Comparison of ENCODE assay signal across 8 cellular contexts in the genomic region with DNA sequence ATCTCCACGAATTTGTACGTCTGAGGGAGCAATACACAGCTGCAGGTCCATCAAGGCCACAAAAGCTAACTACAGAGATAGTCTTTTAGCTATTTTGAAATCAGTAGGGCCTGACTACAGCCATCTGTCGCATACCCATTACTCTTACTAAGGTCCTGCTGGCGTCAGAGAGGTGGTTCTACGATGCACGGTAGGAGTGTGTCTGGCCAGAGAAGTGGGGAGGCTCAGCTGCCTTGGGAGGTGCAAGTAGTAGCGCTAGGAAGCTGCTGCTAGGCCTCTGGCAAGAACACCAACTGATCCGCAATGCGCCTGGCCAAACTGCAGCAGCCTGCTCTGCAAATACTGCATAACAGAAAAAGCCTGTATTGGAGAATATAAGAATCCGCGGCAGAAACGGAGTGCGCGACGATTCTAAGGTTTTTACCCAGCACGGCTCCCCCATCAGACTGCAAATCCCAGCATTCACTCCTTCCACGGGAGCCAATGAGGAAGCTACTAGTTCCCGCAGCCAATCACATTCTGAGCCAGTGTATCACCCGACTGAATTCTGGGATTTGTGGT. TPM values are rescaled to one million over a fixed set of nuclear protein-coding genes. Genes with fewer than 3 reads are reported as not detected.
DNase-seq lines count a peak whose midpoint lies in the region; ATAC-seq and FAIRE-seq lines count a peak whose summit lies in the region.

No MANE protein-coding gene starts in this region.

- peak overlapping the region; percentile 92 for H3K4me3 Mint-ChIP-seq in activated T-helper 1 cell treated with anti-CD3 and anti-CD28 coated beads, Interleukin-12 subunit alpha, Interleukin-12 subunit beta, Interleukin-2, Interleukin-4 antibody, amounts not matched to agents 30 ng/mL and 10 ng/mL and 1 ng/mL, durations not matched to agents 14 hours and 24 hours and 36 hours
- peak overlapping the region; percentile 85 for H3K4me3 Mint-ChIP-seq in natural killer cell treated with Interleukin-12 subunit alpha and Interleukin-12 subunit beta and Interleukin-15 and Interleukin-18, amount 100 ng/mL, for 72 hours

- no peaks in the 10 kb centered on the region for H3K27me3 Mint-ChIP-seq in activated T-helper 1 cell treated with anti-CD3 and anti-CD28 coated beads, Interleukin-12 subunit alpha, Interleukin-12 subunit beta, Interleukin-2, Interleukin-4 antibody, amounts not matched to agents 30 ng/mL and 10 ng/mL and 1 ng/mL, durations not matched to agents 14 hours and 24 hours and 36 hours (ENCODE audit: insufficient read depth)
- H3K27me3 Mint-ChIP-seq in natural killer cell treated with Interleukin-12 subunit alpha and Interleukin-12 subunit beta and Interleukin-15 and Interleukin-18, amount 100 ng/mL, for 72 hours, result no peaks in the 10 kb centered on the region

- ATAC-seq in GM21423 (IDR thresholded peaks at IDR 0.05; ENCODE audit: unreplicated experiment), result peak; percentile 73
- ATAC-seq in natural killer cell treated with Interleukin-12 subunit alpha and Interleukin-12 subunit beta and Interleukin-15 and Interleukin-18, amount 100 ng/mL, for 72 hours, result peak; percentile 88 to 90
- peak; percentile 86 for ATAC-seq in stimulated activated naive CD8-positive, alpha-beta T cell treated with anti-CD3 and anti-CD28 coated beads, Interleukin-15, Interleukin-2, amounts not matched to agents 100 U/mL and 50 U/mL, for 24 hours

- peak overlapping the region; percentile 85 for H3K4me3 ChIP-seq in HUES6 (ENCODE audit: low read depth, low read length)

- peak overlapping the region; percentile 93 for H3K9ac ChIP-seq in HUES6 (ENCODE audit: low read length)

- no peaks in the 10 kb centered on the region for H3K27me3 ChIP-seq in HUES6 (ENCODE audit: control insufficient read depth, insufficient read depth, low read length)

- intact Hi-C loops in activated T-helper 1 cell treated with anti-CD3 and anti-CD28 coated beads, Interleukin-12 subunit alpha, Interleukin-12 subunit beta, Interleukin-2, Interleukin-4 antibody, amounts not matched to agents 30 ng/mL and 10 ng/mL and 1 ng/mL, durations not matched to agents 14 hours and 24 hours and 36 hours (cut with micrococcal nuclease), result loop anchor here (1.0 to 5.0 kb wide), 9 partner anchors 20 to 1419 kb away; partner anchors contain the start of genes HELB, LLPH and NUP107

- H3K36me3 ChIP-seq in HUES6 (ENCODE audit: control insufficient read depth, insufficient read depth, low read length), result no peaks in the 10 kb centered on the region

- peak; percentile 98 for DNase-seq in DMS153 (lab: John Stamatoyannopoulos, UW)
- peak; percentile 96 for DNase-seq in RCC 7860 (ENCODE audit: low spot score)
- peak; percentile 86 for DNase-seq in activated T-helper 1 cell treated with anti-CD3 and anti-CD28 coated beads, Interleukin-12 subunit alpha, Interleukin-12 subunit beta, Interleukin-2, Interleukin-4 antibody, amounts not matched to agents 30 ng/mL and 10 ng/mL and 1 ng/mL, durations not matched to agents 14 hours and 24 hours and 36 hours (ENCODE audit: low spot score)
- peak; percentile 100 for DNase-seq in fibroblast of peridontal ligament (ENCODE audit: extremely low read depth)
- DNase-seq in natural killer cell treated with Interleukin-12 subunit alpha and Interleukin-12 subunit beta and Interleukin-15 and Interleukin-18, amount 100 ng/mL, for 72 hours (ENCODE audit: low spot score), result peak; percentile 91
- DNase-seq in stimulated activated naive CD8-positive, alpha-beta T cell treated with anti-CD3 and anti-CD28 coated beads, Interleukin-15, Interleukin-2, amounts not matched to agents 100 U/mL and 50 U/mL, for 24 hours, result peak; percentile 79

- H3K4me1 Mint-ChIP-seq in activated T-helper 1 cell treated with anti-CD3 and anti-CD28 coated beads, Interleukin-12 subunit alpha, Interleukin-12 subunit beta, Interleukin-2, Interleukin-4 antibody, amounts not matched to agents 30 ng/mL and 10 ng/mL and 1 ng/mL, durations not matched to agents 14 hours and 24 hours and 36 hours (ENCODE audit: low read depth), result peaks cover 33% of the 10 kb centered on the region
- peaks cover 22 to 25% of the 10 kb centered on the region in 2 donors for H3K4me1 Mint-ChIP-seq in natural killer cell treated with Interleukin-12 subunit alpha and Interleukin-12 subunit beta and Interleukin-15 and Interleukin-18, amount 100 ng/mL, for 72 hours (ENCODE audit: low read depth in 2 of 2)

- H3K9me3 ChIP-seq in HUES6 (ENCODE audit: control insufficient read depth, insufficient read depth, low read depth, low read length), result no peaks in the 10 kb centered on the region

- peak overlapping the region; percentile 99 for H3K27ac Mint-ChIP-seq in activated T-helper 1 cell treated with anti-CD3 and anti-CD28 coated beads, Interleukin-12 subunit alpha, Interleukin-12 subunit beta, Interleukin-2, Interleukin-4 antibody, amounts not matched to agents 30 ng/mL and 10 ng/mL and 1 ng/mL, durations not matched to agents 14 hours and 24 hours and 36 hours
- H3K27ac Mint-ChIP-seq in natural killer cell treated with Interleukin-12 subunit alpha and Interleukin-12 subunit beta and Interleukin-15 and Interleukin-18, amount 100 ng/mL, for 72 hours, result peak overlapping the region; percentile 96 to 98

- no peak for FAIRE-seq in RCC 7860 (lab: Jason Lieb, UNC)

- peaks cover 10% of the 10 kb centered on the region for H3K4me1 ChIP-seq in HUES6 (ENCODE audit: control insufficient read depth, insufficient read depth, low read length)

- H3K36me3 Mint-ChIP-seq in activated T-helper 1 cell treated with anti-CD3 and anti-CD28 coated beads, Interleukin-12 subunit alpha, Interleukin-12 subunit beta, Interleukin-2, Interleukin-4 antibody, amounts not matched to agents 30 ng/mL and 10 ng/mL and 1 ng/mL, durations not matched to agents 14 hours and 24 hours and 36 hours (ENCODE audit: low read depth), result peaks cover 10% of the 10 kb centered on the region
- peaks cover 6% of the 10 kb centered on the region for H3K36me3 Mint-ChIP-seq in natural killer cell treated with Interleukin-12 subunit alpha and Interleukin-12 subunit beta and Interleukin-15 and Interleukin-18, amount 100 ng/mL, for 72 hours

- H3K27ac ChIP-seq in HUES6 (ENCODE audit: low read depth, low read length), result peak overlapping the region; percentile 91; the same call in 1 of the 2 replicates

- no peaks in the 10 kb centered on the region for H3K9me3 Mint-ChIP-seq in activated T-helper 1 cell treated with anti-CD3 and anti-CD28 coated beads, Interleukin-12 subunit alpha, Interleukin-12 subunit beta, Interleukin-2, Interleukin-4 antibody, amounts not matched to agents 30 ng/mL and 10 ng/mL and 1 ng/mL, durations not matched to agents 14 hours and 24 hours and 36 hours
- no peaks in the 10 kb centered on the region for H3K9me3 Mint-ChIP-seq in natural killer cell treated with Interleukin-12 subunit alpha and Interleukin-12 subunit beta and Interleukin-15 and Interleukin-18, amount 100 ng/mL, for 72 hours

RNA-seq across cellular contexts. Expression of gene CAND1, which starts 0.7 kb away (rescaled TPM):
- total RNA-seq in activated T-helper 1 cell treated with anti-CD3 and anti-CD28 coated beads, Interleukin-12 subunit alpha, Interleukin-12 subunit beta, Interleukin-2, Interleukin-4 antibody, amounts not matched to agents 30 ng/mL and 10 ng/mL and 1 ng/mL, durations not matched to agents 14 hours and 24 hours and 36 hours, result 185 and 209 TPM in 2 replicates
- 100 to 1,000 TPM; 140 to 161 TPM for total RNA-seq in natural killer cell treated with Interleukin-12 subunit alpha and Interleukin-12 subunit beta and Interleukin-15 and Interleukin-18, amount 100 ng/mL, for 72 hours

Comparison
In these comparisons a context has a peak if more than half of its experiments do, and no peak if none do; other contexts are left out.
1. Peak in every context shown above with its lines: DNase-seq, ATAC-seq, H3K4me3 ChIP-seq and H3K27ac ChIP-seq.